Comparison of ENCODE assay signal across 1 cellular context in genomic region chr19:43624933-43625332, GRCh38.
TF ChIP-seq lines count a peak whose summit lies in the region.

No MANE protein-coding gene starts in this region.

TF ChIP-seq in K562, 482 proteins besides CTCF, POLR2A, EP300 and RAD21 (continued from another document):
- TF ChIP-seq POLR2G (IDR thresholded peaks at IDR 0.05; ENCODE audit: low read depth, low read length) (peak; percentile 42; the same call in 1 of the 2 replicates), SAP30 (IDR thresholded peaks at IDR 0.05; ENCODE audit: borderline replicate concordance, insufficient read depth, low read depth, low read length, poor library complexity, severe bottlenecking) (no peak), ZFPM2 (CRISPR knock-in tag; IDR thresholded peaks at IDR 0.05) (no peak), TAF9B (IDR thresholded peaks at IDR 0.05; ENCODE audit: partially characterized antibody) (no peak), GTF2E2 (tag; IDR thresholded peaks at IDR 0.05) (no peak), TSHZ1 (CRISPR knock-in tag; IDR thresholded peaks at IDR 0.05) (no peak), ZNF77 (CRISPR knock-in tag; IDR thresholded peaks at IDR 0.05) (no peak), ELK3 (CRISPR knock-in tag; IDR thresholded peaks at IDR 0.05) (no peak), ZBTB2 (IDR thresholded peaks at IDR 0.05) (no peak; the same call in 1 of the 2 replicates), KDM4B (IDR thresholded peaks at IDR 0.05; ENCODE audit: borderline replicate concordance in 2 of 2, low read depth in 1 of 2) (no peak), RBM25 (IDR thresholded peaks at IDR 0.05; ENCODE audit: low read depth, low read length, severe bottlenecking) (peak; percentile 38), MEF2D (tag; conservative IDR thresholded peaks at IDR 0.05; ENCODE audit: low read depth) (no peak), STAG1 (CRISPR knock-in tag; IDR thresholded peaks at IDR 0.05; ENCODE audit: borderline replicate concordance) (peak; percentile 29; the same call in 1 of the 2 replicates), PHF21A (IDR thresholded peaks at IDR 0.05; ENCODE audit: borderline replicate concordance, low read depth) (no peak), ZNF174 (CRISPR knock-in tag; IDR thresholded peaks at IDR 0.05) (no peak), NCOA6 (IDR thresholded peaks at IDR 0.05) (no peak), MAX (CRISPR knock-in tag; IDR thresholded peaks at IDR 0.05) (peak; percentile 69), ILK (tag; IDR thresholded peaks at IDR 0.05; ENCODE audit: borderline replicate concordance, low read depth) (no peak), IFI16 (CRISPR knock-in tag; IDR thresholded peaks at IDR 0.05) (no peak), HDGF (IDR thresholded peaks at IDR 0.05) (no peak), BCLAF1 (IDR thresholded peaks at IDR 0.05; ENCODE audit: borderline replicate concordance in 1 of 2, control insufficient read depth in 1 of 2, low read depth in 2 of 2, low read length in 1 of 2) (no peak), L3MBTL2 (IDR thresholded peaks at IDR 0.05) (no peak), ZNF584 (CRISPR knock-in tag; IDR thresholded peaks at IDR 0.05; ENCODE audit: low read depth) (no peak), TFAP4 (CRISPR knock-in tag; IDR thresholded peaks at IDR 0.05; ENCODE audit: borderline replicate concordance) (peak; percentile 55; the same call in 1 of the 2 replicates), HMGN3 (IDR thresholded peaks at IDR 0.05; ENCODE audit: borderline replicate concordance, extremely low read depth, insufficient read length, low read depth, low read length) (no peak), ZNF212 (CRISPR knock-in tag; IDR thresholded peaks at IDR 0.05) (no peak), LEF1 (IDR thresholded peaks at IDR 0.05) (no peak), ARNT (IDR thresholded peaks at IDR 0.05) (no peak), NFIC (IDR thresholded peaks at IDR 0.05) (peak; percentile 14; the same call in 1 of the 2 replicates), SIN3B (IDR thresholded peaks at IDR 0.05; ENCODE audit: low read depth) (no peak), ZNF57 (CRISPR knock-in tag; IDR thresholded peaks at IDR 0.05) (no peak), KLF16 (IDR thresholded peaks at IDR 0.05) (peak; percentile 29; the same call in 1 of the 2 replicates), YY1 (IDR thresholded peaks at IDR 0.05; ENCODE audit: borderline replicate concordance in 1 of 3, control insufficient read depth in 1 of 3, extremely low read depth in 1 of 3, insufficient read depth in 3 of 3, insufficient read length in 1 of 3, insufficient replicate concordance in 2 of 3, low read depth in 1 of 3, low read length in 2 of 3) (peak in 1 of 3 experiments; percentile 26), ZFX (CRISPR knock-in tag; IDR thresholded peaks at IDR 0.05) (peak; percentile 57), SAFB2 (IDR thresholded peaks at IDR 0.05; ENCODE audit: borderline replicate concordance, low read depth, low read length, severe bottlenecking) (no peak), ZBTB33 (CRISPR knock-in tag; IDR thresholded peaks at IDR 0.05) (no peak)
TF ChIP-seq in K562: peak in this region for 36.
